ENCODE assay signal across 14 cellular contexts in genomic region chr11:78193806-78194205, GRCh38.
"Had no signal": no experiment of that assay in that cellular context is flagged by ENCODE, and none has a peak within 500 bp of the region (broad histone marks: within the 10 kb centered on the region; RNA-seq: fewer than 3 reads in every experiment).

No MANE protein-coding gene starts in this region.

- H3K9me3 ChIP-seq: right atrium auricular region, thoracic aorta had no signal

- H3K36me3 Mint-ChIP-seq: naive B cell had no signal

- ATAC-seq: left cardiac atrium had no signal

- H3K27ac Mint-ChIP-seq: activated naive CD8-positive, alpha-beta T cell; endodermal cell had no signal

- H3K27ac ChIP-seq: right atrium auricular region, WERI-Rb-1 had no signal

- H3K4me3 Mint-ChIP-seq: activated naive CD8-positive, alpha-beta T cell; endodermal cell; naive B cell; T-helper 1 cell treated with Interleukin-12 subunit alpha and Interleukin-12 subunit beta and Interleukin-4 antibody, amounts not matched to agents 30 μg/mL and 1 μg/mL, for 36 hours had no signal

- H3K4me3 ChIP-seq: dorsolateral prefrontal cortex, lung, right atrium auricular region, thoracic aorta had no signal

- H3K27me3 ChIP-seq: dorsolateral prefrontal cortex, right atrium auricular region had no signal

- H3K9me3 Mint-ChIP-seq: endodermal cell; naive B cell; T-helper 1 cell treated with Interleukin-12 subunit alpha and Interleukin-12 subunit beta and Interleukin-4 antibody, amounts not matched to agents 30 μg/mL and 1 μg/mL, for 36 hours had no signal

- H3K27me3 Mint-ChIP-seq: activated naive CD8-positive, alpha-beta T cell had no signal

- DNase-seq: activated CD8-positive, alpha-beta memory T cell treated with anti-CD3 and anti-CD28 coated beads for 24 hours; amniotic stem cell; cerebellar nuclear complex; endodermal cell; left cardiac atrium; naive B cell; nucleus accumbens; WERI-Rb-1 had no signal
